1 cellular context compared by ENCODE assay signal in the genomic region with DNA sequence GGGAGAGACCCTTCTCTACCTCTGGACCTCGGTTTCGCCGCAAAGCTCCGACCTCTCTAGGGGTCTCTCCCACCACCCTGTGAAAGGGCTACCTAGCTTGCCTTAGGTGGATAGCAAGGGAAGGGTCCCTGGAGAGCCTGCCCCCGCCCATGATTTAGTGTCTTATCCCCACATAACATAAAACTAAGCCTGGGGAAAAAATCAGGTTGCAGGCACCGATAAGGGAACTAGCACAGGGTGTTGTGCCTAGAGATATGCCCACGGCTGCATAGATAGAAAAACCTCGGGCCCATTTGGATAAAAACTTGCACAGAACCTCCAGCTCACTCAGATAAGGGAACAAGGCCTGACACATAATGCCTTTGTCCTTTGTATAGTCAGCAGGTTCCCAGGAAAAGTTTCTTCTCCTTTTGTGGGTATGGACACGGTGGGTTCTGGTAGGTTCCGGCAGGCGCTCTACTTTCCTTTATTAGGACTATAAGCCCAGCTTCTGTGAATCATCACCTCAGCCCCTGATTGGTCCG.
A peak's percentile ranks its signal among the peaks of the same experiment; 100 is the strongest.
TF ChIP-seq lines count a peak whose summit lies in the region.

No MANE protein-coding gene starts in this region.

TF ChIP-seq in K562, 482 proteins besides CTCF, POLR2A, EP300 and RAD21 (continued from another document and continues in another):
- TF ChIP-seq, protein P1, sequence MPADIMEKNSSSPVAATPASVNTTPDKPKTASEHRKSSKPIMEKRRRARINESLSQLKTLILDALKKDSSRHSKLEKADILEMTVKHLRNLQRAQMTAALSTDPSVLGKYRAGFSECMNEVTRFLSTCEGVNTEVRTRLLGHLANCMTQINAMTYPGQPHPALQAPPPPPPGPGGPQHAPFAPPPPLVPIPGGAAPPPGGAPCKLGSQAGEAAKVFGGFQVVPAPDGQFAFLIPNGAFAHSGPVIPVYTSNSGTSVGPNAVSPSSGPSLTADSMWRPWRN (IDR thresholded peaks at IDR 0.05; ENCODE audit: low read depth) = peak; percentile 75
- TF ChIP-seq BDP1 (IDR thresholded peaks at IDR 0.05; ENCODE audit: insufficient read depth, insufficient read length) = no peak
- TF ChIP-seq USF2 (CRISPR knock-in tag; IDR thresholded peaks at IDR 0.05) = no peak
- no peak for TF ChIP-seq CAMTA2 (CRISPR knock-in tag; conservative IDR thresholded peaks at IDR 0.05)
- TF ChIP-seq CEBPB (tag; IDR thresholded peaks at IDR 0.05) = no peak
- peak; percentile 98; the same call in 1 of the 2 replicates for TF ChIP-seq CC2D1A (IDR thresholded peaks at IDR 0.05)
- no peak for TF ChIP-seq PURB (CRISPR knock-in tag; IDR thresholded peaks at IDR 0.05; ENCODE audit: low read depth)
- TF ChIP-seq TCF15 (CRISPR knock-in tag; IDR thresholded peaks at IDR 0.05) = no peak
- no peak; the same call in 1 of the 2 replicates for TF ChIP-seq ZNF263 (CRISPR knock-in tag; IDR thresholded peaks at IDR 0.05; ENCODE audit: borderline replicate concordance)
- no peak for TF ChIP-seq CHD2 (IDR thresholded peaks at IDR 0.05; ENCODE audit: low read depth, low read length)
- 0 out of 2 replicates have a peak, but pooled peaks have one; percentile 23 for TF ChIP-seq ZBTB1 (CRISPR knock-in tag; IDR thresholded peaks at IDR 0.05; ENCODE audit: borderline replicate concordance, low read depth)
- peak; percentile 79; the same call in 1 of the 2 replicates for TF ChIP-seq MYNN (IDR thresholded peaks at IDR 0.05)
- no peak for TF ChIP-seq MYNN (CRISPR knock-in tag; IDR thresholded peaks at IDR 0.05)
- TF ChIP-seq ZBTB8A (IDR thresholded peaks at IDR 0.05; ENCODE audit: partially characterized antibody) = no peak
- TF ChIP-seq ZNF239 (CRISPR knock-in tag; IDR thresholded peaks at IDR 0.05) = no peak; the same call in 1 of the 2 replicates
- TF ChIP-seq RHOXF2B (CRISPR knock-in tag; conservative IDR thresholded peaks at IDR 0.05) = no peak
- no peak for TF ChIP-seq XRCC3 (IDR thresholded peaks at IDR 0.05)
- no peak for TF ChIP-seq STAG1 (CRISPR knock-in tag; IDR thresholded peaks at IDR 0.05; ENCODE audit: borderline replicate concordance)
- TF ChIP-seq ZBTB40 (IDR thresholded peaks at IDR 0.05) = no peak; the same call in 1 of the 2 replicates
- TF ChIP-seq ZBTB40 (CRISPR knock-in tag; IDR thresholded peaks at IDR 0.05) = no peak
- TF ChIP-seq SIN3B (IDR thresholded peaks at IDR 0.05; ENCODE audit: low read depth) = no peak
- no peak for TF ChIP-seq CREBBP (IDR thresholded peaks at IDR 0.05; ENCODE audit: low read depth, low read length)
- TF ChIP-seq ZNF212 (CRISPR knock-in tag; IDR thresholded peaks at IDR 0.05) = no peak
- TF ChIP-seq, protein P2, sequence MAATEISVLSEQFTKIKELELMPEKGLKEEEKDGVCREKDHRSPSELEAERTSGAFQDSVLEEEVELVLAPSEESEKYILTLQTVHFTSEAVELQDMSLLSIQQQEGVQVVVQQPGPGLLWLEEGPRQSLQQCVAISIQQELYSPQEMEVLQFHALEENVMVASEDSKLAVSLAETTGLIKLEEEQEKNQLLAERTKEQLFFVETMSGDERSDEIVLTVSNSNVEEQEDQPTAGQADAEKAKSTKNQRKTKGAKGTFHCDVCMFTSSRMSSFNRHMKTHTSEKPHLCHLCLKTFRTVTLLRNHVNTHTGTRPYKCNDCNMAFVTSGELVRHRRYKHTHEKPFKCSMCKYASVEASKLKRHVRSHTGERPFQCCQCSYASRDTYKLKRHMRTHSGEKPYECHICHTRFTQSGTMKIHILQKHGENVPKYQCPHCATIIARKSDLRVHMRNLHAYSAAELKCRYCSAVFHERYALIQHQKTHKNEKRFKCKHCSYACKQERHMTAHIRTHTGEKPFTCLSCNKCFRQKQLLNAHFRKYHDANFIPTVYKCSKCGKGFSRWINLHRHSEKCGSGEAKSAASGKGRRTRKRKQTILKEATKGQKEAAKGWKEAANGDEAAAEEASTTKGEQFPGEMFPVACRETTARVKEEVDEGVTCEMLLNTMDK (IDR thresholded peaks at IDR 0.05; ENCODE audit: borderline replicate concordance, insufficient read depth, low read depth, low read length, poor library complexity, severe bottlenecking) = no peak
- peak; percentile 74 for TF ChIP-seq ETV1 (tag; conservative IDR thresholded peaks at IDR 0.05; ENCODE audit: low read depth)
- no peak for TF ChIP-seq NFE2L1 (tag; IDR thresholded peaks at IDR 0.05; ENCODE audit: borderline replicate concordance, low read depth)
- TF ChIP-seq ELF2 (CRISPR knock-in tag; IDR thresholded peaks at IDR 0.05) = no peak
- TF ChIP-seq ZNF76 (CRISPR knock-in tag; IDR thresholded peaks at IDR 0.05; ENCODE audit: borderline replicate concordance) = no peak
- TF ChIP-seq THRB (CRISPR knock-in tag; conservative IDR thresholded peaks at IDR 0.05) = no peak
- TF ChIP-seq MTA2 (IDR thresholded peaks at IDR 0.05; ENCODE audit: low read depth) = peak; percentile 97
- peak in 1 of 2 experiments; percentile 89; a peak in 3 of 4 replicates for TF ChIP-seq TBL1XR1 (IDR thresholded peaks at IDR 0.05; ENCODE audit: low read length in 2 of 2)
- peak; percentile 82 for TF ChIP-seq EGR1 (conservative IDR thresholded peaks at IDR 0.05)
- TF ChIP-seq TAF15 (IDR thresholded peaks at IDR 0.05; ENCODE audit: low read depth, low read length) = no peak
- no peak for TF ChIP-seq ZNF217 (CRISPR knock-in tag; IDR thresholded peaks at IDR 0.05)
- TF ChIP-seq TAF7 (tag; IDR thresholded peaks at IDR 0.05) = no peak
- TF ChIP-seq ZNF3 (CRISPR knock-in tag; IDR thresholded peaks at IDR 0.05) = no peak
- TF ChIP-seq PML (IDR thresholded peaks at IDR 0.05; ENCODE audit: low read length) = peak; percentile 98
- TF ChIP-seq ZKSCAN1 (IDR thresholded peaks at IDR 0.05; ENCODE audit: low read depth, low read length) = no peak
- TF ChIP-seq FOXA1 (IDR thresholded peaks at IDR 0.05; ENCODE audit: borderline replicate concordance) = no peak
- TF ChIP-seq GABPA (tag; conservative IDR thresholded peaks at IDR 0.05; ENCODE audit: low read depth) = no peak
- TF ChIP-seq FOXM1 (IDR thresholded peaks at IDR 0.05; ENCODE audit: low read depth) = peak; percentile 97
- no peak for TF ChIP-seq FOXM1 (CRISPR knock-in tag; IDR thresholded peaks at IDR 0.05; ENCODE audit: low read depth)
- TF ChIP-seq FOS (IDR thresholded peaks at IDR 0.05; ENCODE audit: extremely low read depth, insufficient read length) = no peak
- no peak; the same call in 1 of the 2 replicates for TF ChIP-seq RB1 (IDR thresholded peaks at IDR 0.05; ENCODE audit: low read depth)
- no peak for TF ChIP-seq NR2F6 (CRISPR knock-in tag; IDR thresholded peaks at IDR 0.05)
- peak; percentile 37 to 60; a peak in 1 of 4 replicates for TF ChIP-seq NONO (IDR thresholded peaks at IDR 0.05; ENCODE audit: low read depth in 2 of 2, low read length in 1 of 2)
- TF ChIP-seq, protein P3, sequence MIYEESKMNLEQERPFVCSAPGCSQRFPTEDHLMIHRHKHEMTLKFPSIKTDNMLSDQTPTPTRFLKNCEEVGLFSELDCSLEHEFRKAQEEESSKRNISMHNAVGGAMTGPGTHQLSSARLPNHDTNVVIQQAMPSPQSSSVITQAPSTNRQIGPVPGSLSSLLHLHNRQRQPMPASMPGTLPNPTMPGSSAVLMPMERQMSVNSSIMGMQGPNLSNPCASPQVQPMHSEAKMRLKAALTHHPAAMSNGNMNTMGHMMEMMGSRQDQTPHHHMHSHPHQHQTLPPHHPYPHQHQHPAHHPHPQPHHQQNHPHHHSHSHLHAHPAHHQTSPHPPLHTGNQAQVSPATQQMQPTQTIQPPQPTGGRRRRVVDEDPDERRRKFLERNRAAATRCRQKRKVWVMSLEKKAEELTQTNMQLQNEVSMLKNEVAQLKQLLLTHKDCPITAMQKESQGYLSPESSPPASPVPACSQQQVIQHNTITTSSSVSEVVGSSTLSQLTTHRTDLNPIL (CRISPR knock-in tag; IDR thresholded peaks at IDR 0.05) = no peak
- TF ChIP-seq KDM2B (CRISPR knock-in tag; IDR thresholded peaks at IDR 0.05) = 0 out of 2 replicates have a peak, but pooled peaks have one; percentile 13
- no peak for TF ChIP-seq HNRNPLL (IDR thresholded peaks at IDR 0.05; ENCODE audit: low read depth, low read length, poor library complexity, severe bottlenecking)
- no peak for TF ChIP-seq ZNF184 (CRISPR knock-in tag; IDR thresholded peaks at IDR 0.05)
- no peak for TF ChIP-seq ZC3H8 (IDR thresholded peaks at IDR 0.05)
- no peak for TF ChIP-seq FOXP1 (CRISPR knock-in tag; IDR thresholded peaks at IDR 0.05)
